9 cellular contexts compared by ENCODE assay signal in genomic region chr6:156886409-156886808, GRCh38.
DNase-seq lines count a peak whose midpoint lies in the region; ATAC-seq, FAIRE-seq and TF ChIP-seq lines count a peak whose summit lies in the region.
"Had no signal": no experiment of that assay in that cellular context is flagged by ENCODE, and none has a peak within 500 bp of the region (broad histone marks: within the 10 kb centered on the region; RNA-seq: fewer than 3 reads in every experiment).

No MANE protein-coding gene starts in this region.

- no peak overlapping the region for H2AFZ ChIP-seq in endothelial cell of umbilical vein (ENCODE audit: low read depth, low read length)

- WGBS in testis, 2 donors, result 28 to 52% methylated on average over 8 of the region's 8 CpGs

- POLR2A ChIA-PET in endothelial cell of umbilical vein (lab: Charles Lee), result no interaction called here
- POLR2A ChIA-PET in CD8-positive, alpha-beta T cell (lab: Charles Lee), result no interaction called here

- H3K4me2 ChIP-seq in endothelial cell of umbilical vein (ENCODE audit: insufficient read depth, low read length), result peak overlapping the region; percentile 30

- peaks cover 59% of the 10 kb centered on the region for H3K4me1 Mint-ChIP-seq in activated T-cell treated with anti-CD3 and anti-CD28 coated beads, Interleukin-2, amount 50 U/mL, for 72 hours (ENCODE audit: low read depth)
- H3K4me1 Mint-ChIP-seq in CD8-positive, alpha-beta T cell (ENCODE audit: low read depth), result peaks cover 80% of the 10 kb centered on the region

- H3K9me3 ChIP-seq in endothelial cell of umbilical vein (replicated peaks; ENCODE audit: control insufficient read depth, insufficient read depth, low read length) (no peaks in the 10 kb centered on the region), testis (no peaks in the 10 kb centered on the region)
- H3K9me3 ChIP-seq in CD8-positive, alpha-beta T cell (ENCODE audit: low read length), result no peaks in the 10 kb centered on the region

- no peak for DNase-seq in activated T-cell treated with anti-CD3 and anti-CD28 coated beads, Interleukin-2, amount 50 U/mL, for 72 hours
- no peak for DNase-seq in activated T-cell treated with anti-CD3 and anti-CD28 coated beads, Interleukin-2, amount 50 U/mL, for 1 hour
- DNase-seq in endothelial cell of umbilical vein (ENCODE audit: low read depth, low spot score) (peak; percentile 45), testis (peak; percentile 39), NCI-H774 (lab: John Stamatoyannopoulos, UW) (no peak), SIG-M5 treated with dmso at 0.1 percent for 504 hours (lab: John Stamatoyannopoulos, UW; ENCODE audit: unreplicated experiment) (no peak)
- no peak for DNase-seq in CD8-positive, alpha-beta T cell

- H3K4me3 ChIP-seq in endothelial cell of umbilical vein (replicated peaks in 1 of 3; ENCODE audit: insufficient read depth in 1 of 3, low read depth in 1 of 3, low read length in 3 of 3) (no peak overlapping the region), testis (no peak overlapping the region)
- H3K4me3 ChIP-seq in CD8-positive, alpha-beta T cell (ENCODE audit: low read depth, low read length), result no peak overlapping the region

- H3K27me3 ChIP-seq in endothelial cell of umbilical vein (ENCODE audit: control insufficient read depth in 2 of 2, insufficient read depth in 2 of 2, low read length in 2 of 2), result no peaks in the 10 kb centered on the region
- no peaks in the 10 kb centered on the region for H3K27me3 ChIP-seq in testis
- H3K27me3 ChIP-seq in CD8-positive, alpha-beta T cell (ENCODE audit: insufficient read depth, low read length), result no peaks in the 10 kb centered on the region

- CTCF ChIA-PET in endothelial cell of umbilical vein (lab: Charles Lee), result interaction anchor here (0.6 to 1.2 kb wide), 4 partner anchors 9 to 67 kb away, joined by 3 read pairs; no protein-coding TSS in a partner anchor
- CTCF ChIA-PET in CD8-positive, alpha-beta T cell (lab: Charles Lee), result no interaction called here

- peak overlapping the region; percentile 28 to 56 for H3K4me3 Mint-ChIP-seq in activated T-cell treated with anti-CD3 and anti-CD28 coated beads, Interleukin-2, amount 50 U/mL, for 72 hours
- no peak overlapping the region for H3K4me3 Mint-ChIP-seq in CD8-positive, alpha-beta T cell

- H3K27ac ChIP-seq in endothelial cell of umbilical vein (ENCODE audit: insufficient read depth, low read depth, low read length) (peak overlapping the region; percentile 7), testis (no peak overlapping the region)
- H3K27ac ChIP-seq in CD8-positive, alpha-beta T cell (ENCODE audit: low read depth, low read length), result no peak overlapping the region

- TF ChIP-seq CTCF in endothelial cell of umbilical vein (IDR thresholded peaks at IDR 0.05; ENCODE audit: extremely low read depth in 1 of 2, insufficient read depth in 1 of 2, low read depth in 1 of 2, low read length in 2 of 2) (no peak), testis (IDR thresholded peaks at IDR 0.05) (no peak)
- no peak for TF ChIP-seq CTCF in CD8-positive, alpha-beta T cell (IDR thresholded peaks at IDR 0.05)

- peaks cover 5% of the 10 kb centered on the region for H4K20me1 ChIP-seq in endothelial cell of umbilical vein (replicated peaks; ENCODE audit: control insufficient read depth, extremely low read depth, insufficient read depth, low read length)

- peaks cover 70% of the 10 kb centered on the region for H3K79me2 ChIP-seq in endothelial cell of umbilical vein (ENCODE audit: control insufficient read depth, insufficient read depth, low read length)

- peak; percentile 72 for FAIRE-seq in endothelial cell of umbilical vein (lab: Jason Lieb, UNC)
- FAIRE-seq: TTC549 had no signal

- peak in 1 of 2 donors; percentile 48 for ATAC-seq in activated T-cell treated with anti-CD3 and anti-CD28 coated beads, Interleukin-2, amount 50 U/mL, for 72 hours (replicated peaks in 1 of 2)
- peak; percentile 68 for ATAC-seq in HG03521 (IDR thresholded peaks at IDR 0.05; ENCODE audit: unreplicated experiment)
- ATAC-seq in CD8-positive, alpha-beta T cell, result no peak

- TF ChIP-seq POLR2A in endothelial cell of umbilical vein (IDR thresholded peaks at IDR 0.05; ENCODE audit: low read depth, low read length) (no peak), testis (IDR thresholded peaks at IDR 0.05) (no peak)

- H3K27me3 Mint-ChIP-seq in activated T-cell treated with anti-CD3 and anti-CD28 coated beads, Interleukin-2, amount 50 U/mL, for 72 hours (ENCODE audit: low read depth), result no peaks in the 10 kb centered on the region
- no peaks in the 10 kb centered on the region for H3K27me3 Mint-ChIP-seq in CD8-positive, alpha-beta T cell (ENCODE audit: low read depth)

- H3K9ac ChIP-seq in endothelial cell of umbilical vein (replicated peaks; ENCODE audit: extremely low read depth, insufficient read depth, low read length), result no peak overlapping the region

- H3K36me3 Mint-ChIP-seq in activated T-cell treated with anti-CD3 and anti-CD28 coated beads, Interleukin-2, amount 50 U/mL, for 72 hours (ENCODE audit: insufficient read depth in 2 of 2), result no peaks in the 10 kb centered on the region
- H3K36me3 Mint-ChIP-seq in CD8-positive, alpha-beta T cell, result no peaks in the 10 kb centered on the region

- intact Hi-C loops in endothelial cell of umbilical vein (cut with micrococcal nuclease), result no loop called here
- intact Hi-C loops in testis (cut with DNase I; ENCODE audit: low total_unique reads), result no loop called here
- intact Hi-C loops in CD8-positive, alpha-beta T cell (cut with DNase I, micrococcal nuclease), result no loop called here

- no TSS peak for BruUV-seq in endothelial cell of umbilical vein (replicated peaks; lab: Mats Ljungman, UMichigan)

- H3K4me1 ChIP-seq in endothelial cell of umbilical vein (ENCODE audit: control insufficient read depth, extremely low read depth, insufficient read depth, low read length) (peaks cover 14% of the 10 kb centered on the region), testis (peaks cover 21% of the 10 kb centered on the region)
- H3K4me1 ChIP-seq in CD8-positive, alpha-beta T cell (ENCODE audit: insufficient read depth, low read length), result peaks cover 47% of the 10 kb centered on the region

- H3K36me3 ChIP-seq in endothelial cell of umbilical vein (ENCODE audit: control insufficient read depth in 2 of 2, extremely low read depth in 1 of 2, insufficient read depth in 2 of 2, low read length in 2 of 2) (no peaks in the 10 kb centered on the region), testis (ENCODE audit: low read depth, missing control alignments) (no peaks in the 10 kb centered on the region)
- no peaks in the 10 kb centered on the region for H3K36me3 ChIP-seq in CD8-positive, alpha-beta T cell (ENCODE audit: insufficient read depth, low read length)

- peak overlapping the region; percentile 55 for H3K27ac Mint-ChIP-seq in activated T-cell treated with anti-CD3 and anti-CD28 coated beads, Interleukin-2, amount 50 U/mL, for 72 hours
- no peak overlapping the region for H3K27ac Mint-ChIP-seq in CD8-positive, alpha-beta T cell

- dilution Hi-C loops in endothelial cell of umbilical vein (cut with MboI; ENCODE audit: extremely low pct_ligation_motif_present, low sequenced_read_pairs), result no loop called here

- H3K9me3 Mint-ChIP-seq in activated T-cell treated with anti-CD3 and anti-CD28 coated beads, Interleukin-2, amount 50 U/mL, for 72 hours, result no peaks in the 10 kb centered on the region
- H3K9me3 Mint-ChIP-seq in CD8-positive, alpha-beta T cell, result no peaks in the 10 kb centered on the region

- H3K9me1 ChIP-seq in endothelial cell of umbilical vein (replicated peaks; ENCODE audit: control insufficient read depth, extremely low read depth, insufficient read depth, low read length), result no peaks in the 10 kb centered on the region

TF ChIP-seq in endothelial cell of umbilical vein, 7 proteins besides CTCF, POLR2A, EP300 and RAD21:
- no peak for TF ChIP-seq MYC (IDR thresholded peaks at IDR 0.05; ENCODE audit: low read depth, low read length)
- no peak for TF ChIP-seq EZH2 (IDR thresholded peaks at IDR 0.05; ENCODE audit: borderline replicate concordance, low read depth, low read length, severe bottlenecking)
- TF ChIP-seq POLR2AphosphoS5 (IDR thresholded peaks at IDR 0.05; ENCODE audit: insufficient read depth, low read depth, low read length), result no peak
- no peak for TF ChIP-seq GATA2 (IDR thresholded peaks at IDR 0.05; ENCODE audit: insufficient read depth, insufficient read length, low read depth, low read length)
- no peak for TF ChIP-seq JUN (IDR thresholded peaks at IDR 0.05; ENCODE audit: borderline replicate concordance, insufficient read depth, insufficient read length, low read depth)
- TF ChIP-seq, protein P1, sequence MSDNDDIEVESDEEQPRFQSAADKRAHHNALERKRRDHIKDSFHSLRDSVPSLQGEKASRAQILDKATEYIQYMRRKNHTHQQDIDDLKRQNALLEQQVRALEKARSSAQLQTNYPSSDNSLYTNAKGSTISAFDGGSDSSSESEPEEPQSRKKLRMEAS (IDR thresholded peaks at IDR 0.05; ENCODE audit: insufficient read depth, insufficient read length), result no peak
- no peak for TF ChIP-seq FOS (IDR thresholded peaks at IDR 0.05; ENCODE audit: borderline replicate concordance, insufficient read depth, low read length)

Comparison
In these comparisons a context has a peak if more than half of its experiments do, and no peak if none do; other contexts are left out.
1. DNase-seq: peak in endothelial cell of umbilical vein (single experiment) and testis (single experiment); none in activated T-cell treated with anti-CD3 and anti-CD28 coated beads, Interleukin-2, amount 50 U/mL, for 72 hours (0 of 2), activated T-cell treated with anti-CD3 and anti-CD28 coated beads, Interleukin-2, amount 50 U/mL, for 1 hour (single experiment), NCI-H774 (single experiment), CD8-positive, alpha-beta T cell (0 of 7) and SIG-M5 treated with dmso at 0.1 percent for 504 hours (single experiment).